In genomic region chr1:98702976-98703375, GRCh38 we compare ENCODE assay signal across 25 cellular contexts. TPM values are rescaled to one million over a fixed set of nuclear protein-coding genes. Genes with fewer than 3 reads are reported as not detected.
DNase-seq lines count a peak whose midpoint lies in the region; TF ChIP-seq lines count a peak whose summit lies in the region.
"Had no signal": no experiment of that assay in that cellular context is flagged by ENCODE, and none has a peak within 500 bp of the region (broad histone marks: within the 10 kb centered on the region; RNA-seq: fewer than 3 reads in every experiment).

No MANE protein-coding gene starts in this region.

- TF ChIP-seq CTCF in HFFc6 (IDR thresholded peaks at IDR 0.05) (no peak), astrocyte of the spinal cord (IDR thresholded peaks at IDR 0.05; ENCODE audit: low read depth, low read length) (no peak)

- H3K27me3 Mint-ChIP-seq in HFFc6 (ENCODE audit: insufficient read depth) = no peaks in the 10 kb centered on the region
- H3K27me3 Mint-ChIP-seq: natural killer cell treated with Interleukin-12 subunit alpha and Interleukin-12 subunit beta and Interleukin-15 and Interleukin-18, amount 100 ng/mL, for 72 hours had no signal

- in situ Hi-C loops in astrocyte of the spinal cord (cut with HindIII; ENCODE audit: low sequenced_read_pairs) = no loop called here

- H3K36me3 Mint-ChIP-seq in HFFc6 (ENCODE audit: low read depth) = peaks cover 9% of the 10 kb centered on the region; the same call in 1 of the 2 replicates
- H3K36me3 Mint-ChIP-seq: CD8-positive, alpha-beta memory T cell; natural killer cell treated with Interleukin-12 subunit alpha and Interleukin-12 subunit beta and Interleukin-15 and Interleukin-18, amount 100 ng/mL, for 72 hours had no signal

- H3K4me3 ChIP-seq in astrocyte of the spinal cord (ENCODE audit: low read depth, low read length) = no peak overlapping the region
- H3K4me3 ChIP-seq: gastrocnemius medialis, upper lobe of right lung had no signal

- H3K27ac Mint-ChIP-seq in HFFc6 = peak overlapping the region; percentile 74
- H3K27ac Mint-ChIP-seq: activated CD4-positive, alpha-beta T cell treated with anti-CD3 and anti-CD28 coated beads, Interleukin-2, amount 10 ng/mL, durations not matched to agents 7 days and 5 days; CD8-positive, alpha-beta memory T cell; effector memory CD8-positive, alpha-beta T cell; natural killer cell treated with Interleukin-12 subunit alpha and Interleukin-12 subunit beta and Interleukin-15 and Interleukin-18, amount 100 ng/mL, for 72 hours had no signal

- H3K4me1 Mint-ChIP-seq in HFFc6 (ENCODE audit: low read depth) = peaks cover 52% of the 10 kb centered on the region
- H3K4me1 Mint-ChIP-seq: activated CD4-positive, alpha-beta T cell treated with anti-CD3 and anti-CD28 coated beads, Interleukin-2, amount 10 ng/mL, durations not matched to agents 7 days and 5 days; CD8-positive, alpha-beta memory T cell had no signal

- H3K9me3 Mint-ChIP-seq in HFFc6 = no peaks in the 10 kb centered on the region
- H3K9me3 Mint-ChIP-seq: activated CD4-positive, alpha-beta T cell treated with anti-CD3 and anti-CD28 coated beads, Interleukin-2, amount 10 ng/mL, durations not matched to agents 7 days and 5 days; CD8-positive, alpha-beta memory T cell; effector memory CD8-positive, alpha-beta T cell had no signal

- DNase-seq in AG08395 (ENCODE audit: low spot score) (peak; percentile 64), HFFc6 (peak; percentile 74), astrocyte of the spinal cord (ENCODE audit: low read depth, low spot score) (peak; percentile 56), foreskin melanocyte (peak; percentile 66), RKO (ENCODE audit: low spot score) (no peak), NCI-H1436 (lab: John Stamatoyannopoulos, UW) (no peak), epidermal melanocyte (ENCODE audit: insufficient read length, low spot score) (no peak)
- DNase-seq in NK-92 treated with Interleukin-12 subunit alpha and Interleukin-12 subunit beta, amount 100 ng/mL, for 24 hours (lab: John Stamatoyannopoulos, UW) = no peak
- DNase-seq: activated CD4-positive, alpha-beta T cell treated with anti-CD3 and anti-CD28 coated beads, Interleukin-2, amount 10 ng/mL, durations not matched to agents 7 days and 5 days; activated CD8-positive, alpha-beta memory T cell treated with anti-CD3 and anti-CD28 coated beads, Interleukin-2, amount 50 U/mL, for 48 hours; activated gamma-delta T cell; amygdala; CD8-positive, alpha-beta memory T cell; DMS79; effector memory CD8-positive, alpha-beta T cell; gastrocnemius medialis; NCI-H1417; NCI-H526 treated with DMSO at 0.1 percent for 48 hours; SHP77 treated with DMSO at 0.1 percent for 48 hours; small intestine; stimulated activated CD4-positive, alpha-beta T cell treated with anti-CD3 and anti-CD28 coated beads, Interleukin-2, amount 100 ng/mL, for 48 hours; upper lobe of right lung had no signal

- peak overlapping the region; percentile 16 for H3K4me3 Mint-ChIP-seq in HFFc6
- H3K4me3 Mint-ChIP-seq: activated CD4-positive, alpha-beta T cell treated with anti-CD3 and anti-CD28 coated beads, Interleukin-2, amount 10 ng/mL, durations not matched to agents 7 days and 5 days; CD8-positive, alpha-beta memory T cell; effector memory CD8-positive, alpha-beta T cell; natural killer cell treated with Interleukin-12 subunit alpha and Interleukin-12 subunit beta and Interleukin-15 and Interleukin-18, amount 100 ng/mL, for 72 hours had no signal

RNA-seq across cellular contexts. Expression of gene SNX7, which starts 41.5 kb away (rescaled TPM):
- total RNA-seq in HFFc6 (2021; fragmentation: NEBNext Ultra II Directional; extraction: Animal tissue kit (Norgen Biotek cat#: 25700)) = 10 to 100 TPM; 26.3 to 35.2 (median 32.8) TPM
- total RNA-seq: activated CD4-positive, alpha-beta T cell treated with anti-CD3 and anti-CD28 coated beads, Interleukin-2, amount 10 ng/mL, durations not matched to agents 7 days and 5 days; OCI-LY7; T-helper 1 cell treated with Interleukin-12 subunit alpha and Interleukin-12 subunit beta and Interleukin-4 antibody, amounts not matched to agents 30 ng/mL and 1 ng/mL, for 36 hours had no signal

Comparison
In these comparisons a context has a peak if more than half of its experiments do, and no peak if none do; other contexts are left out.
1. DNase-seq: peak in AG08395 (single experiment), HFFc6 (single experiment), astrocyte of the spinal cord (single experiment) and foreskin melanocyte (single experiment); none in RKO (single experiment), NK-92 treated with Interleukin-12 subunit alpha and Interleukin-12 subunit beta, amount 100 ng/mL, for 24 hours (single experiment), NCI-H1436 (single experiment) and epidermal melanocyte (single experiment).